In genomic region chr6:156954191-156954590, GRCh38 we compare ENCODE assay signal across 14 cellular contexts.
DNase-seq lines count a peak whose midpoint lies in the region; TF ChIP-seq lines count a peak whose summit lies in the region.
"Had no signal": no experiment of that assay in that cellular context is flagged by ENCODE, and none has a peak within 500 bp of the region (broad histone marks: within the 10 kb centered on the region; RNA-seq: fewer than 3 reads in every experiment).

No MANE protein-coding gene starts in this region.

- CTCF ChIA-PET in MCF 10A (lab: Yijun Ruan, JAX) = interaction anchor here (0.6 to 2.0 kb wide), 10 partner anchors 10 to 1642 kb away, joined by 3 to 7 read pairs (median 4); no protein-coding TSS in a partner anchor

- no peak overlapping the region for H3K14ac ChIP-seq in mesenchymal stem cell (ENCODE audit: low read length in 2 of 2)

- POLR2A ChIA-PET in MCF 10A (lab: Yijun Ruan, JAX) = interaction anchor here (0.6 to 6.7 kb wide), 13 partner anchors 11 to 1052 kb away, joined by 3 to 77 read pairs (median 4); partner anchors contain the start of gene ARID1B

- H3K18ac ChIP-seq in mesenchymal stem cell (ENCODE audit: low read depth in 1 of 2, low read length in 2 of 2) = no peak overlapping the region

- no peaks in the 10 kb centered on the region for H3K36me3 ChIP-seq in breast epithelium
- H3K36me3 ChIP-seq in mesenchymal stem cell (ENCODE audit: control insufficient read depth in 1 of 2, insufficient read depth in 2 of 2, low read depth in 1 of 2, low read length in 2 of 2) = peaks cover 0 to 7% of the 10 kb centered on the region in 2 experiments
- H3K36me3 ChIP-seq in thyroid gland = no peaks in the 10 kb centered on the region
- H3K36me3 ChIP-seq: ascending aorta, Peyer's patch had no signal

- BruUV-seq in MCF 10A (replicated peaks; lab: Mats Ljungman, UMichigan) = no TSS peak

- H3K9me3 ChIP-seq in breast epithelium (no peaks in the 10 kb centered on the region), mesenchymal stem cell (ENCODE audit: control insufficient read depth, low read length) (no peaks in the 10 kb centered on the region), thyroid gland (no peaks in the 10 kb centered on the region)
- H3K9me3 ChIP-seq: ascending aorta, Peyer's patch had no signal

- intact Hi-C loops in MCF 10A (cut with micrococcal nuclease) = loop anchor here (10.0 kb wide), 1 partner anchor 231 kb away; no protein-coding TSS in a partner anchor
- intact Hi-C loops in breast epithelium (cut with DNase I; ENCODE audit: low total_unique reads) = no loop called here
- intact Hi-C loops in thyroid gland (cut with DNase I) = no loop called here

- peak overlapping the region; percentile 93 for H3K27ac Mint-ChIP-seq in MCF 10A (ENCODE audit: low read depth, unreplicated experiment)

- H3K4ac ChIP-seq in mesenchymal stem cell (ENCODE audit: low read depth in 1 of 2, low read length in 2 of 2) = no peak overlapping the region

- H3K27me3 ChIP-seq in breast epithelium (no peaks in the 10 kb centered on the region), mesenchymal stem cell (ENCODE audit: control insufficient read depth in 1 of 2, insufficient read depth in 1 of 2, low read length in 2 of 2) (no peaks in the 10 kb centered on the region), thyroid gland (no peaks in the 10 kb centered on the region)
- H3K27me3 ChIP-seq: ascending aorta, dorsolateral prefrontal cortex, Peyer's patch had no signal

- no peak overlapping the region for H2AFZ ChIP-seq in mesenchymal stem cell (ENCODE audit: low read depth, low read length)

- H4K91ac ChIP-seq in mesenchymal stem cell (ENCODE audit: low read length) = no peak overlapping the region

- no CpG with 5 or more reads among the region's 2 CpGs for WGBS in mesenchymal stem cell
- WGBS in thyroid gland, 2 donors = 78 to 81% methylated on average over 2 of the region's 2 CpGs

- no peak overlapping the region for H2BK15ac ChIP-seq in mesenchymal stem cell (ENCODE audit: low read depth, poor library complexity, severe bottlenecking)

- H3K27me3 Mint-ChIP-seq in MCF 10A (ENCODE audit: insufficient read depth, unreplicated experiment) = no peaks in the 10 kb centered on the region

- no peak overlapping the region for H3K4me2 ChIP-seq in mesenchymal stem cell (ENCODE audit: low read length, poor library complexity, severe bottlenecking)

- no peak overlapping the region for H2BK12ac ChIP-seq in mesenchymal stem cell (ENCODE audit: low read length in 2 of 2)

- no peak overlapping the region for H4K8ac ChIP-seq in mesenchymal stem cell (ENCODE audit: low read length)

- no peak overlapping the region for H3K4me3 Mint-ChIP-seq in MCF 10A (ENCODE audit: unreplicated experiment)

- TF ChIP-seq CTCF in MCF 10A (IDR thresholded peaks at IDR 0.05; ENCODE audit: unreplicated experiment) (no peak), breast epithelium (IDR thresholded peaks at IDR 0.05) (no peak), VCaP (conservative IDR thresholded peaks at IDR 0.05) (no peak), thyroid gland (IDR thresholded peaks at IDR 0.05) (no peak)

- peaks cover 16% of the 10 kb centered on the region for H3K79me1 ChIP-seq in mesenchymal stem cell (replicated peaks; ENCODE audit: low read length, poor library complexity, severe bottlenecking)

- no peak overlapping the region for H2AK5ac ChIP-seq in mesenchymal stem cell (ENCODE audit: low read length, severe bottlenecking)

- H3K4me3 ChIP-seq in breast epithelium = no peak overlapping the region
- H3K4me3 ChIP-seq in mesenchymal stem cell (ENCODE audit: insufficient read depth in 1 of 2, low read depth in 1 of 2, low read length in 2 of 2) = peak overlapping the region in 1 of 2 experiments; percentile 63
- no peak overlapping the region for H3K4me3 ChIP-seq in thyroid gland (replicated peaks in 1 of 3)
- H3K4me3 ChIP-seq: ascending aorta, Peyer's patch had no signal

- H3K27ac ChIP-seq in breast epithelium = no peak overlapping the region
- H3K27ac ChIP-seq in VCaP = peak overlapping the region; percentile 90
- peak overlapping the region; percentile 10 for H3K27ac ChIP-seq in mesenchymal stem cell (ENCODE audit: low read length, poor library complexity, severe bottlenecking)
- H3K27ac ChIP-seq in thyroid gland = peak overlapping the region; percentile 13 to 75 (median 62)
- H3K27ac ChIP-seq: ascending aorta, Peyer's patch had no signal

- no peak for DNase-seq in MCF 10A (ENCODE audit: unreplicated experiment)
- no peak for DNase-seq in breast epithelium (ENCODE audit: low spot score in 2 of 2)
- peak; percentile 42 for DNase-seq in mesenchymal stem cell
- DNase-seq in thyroid gland = no peak
- no peak for DNase-seq in activated CD8-positive, alpha-beta memory T cell treated with anti-CD3 and anti-CD28 coated beads, Interleukin-2, amount 50 U/mL, for 4 hours
- DNase-seq in NCI-H226 = no peak
- DNase-seq in activated gamma-delta T cell (lab: John Stamatoyannopoulos, UW) = no peak
- DNase-seq: activated effector memory CD4-positive, alpha-beta T cell treated with anti-CD3 and anti-CD28 coated beads, Interleukin-2, amount 50 U/mL, for 16 hours; dorsolateral prefrontal cortex; occipital lobe; Peyer's patch; substantia nigra had no signal

- H3K4me1 Mint-ChIP-seq in MCF 10A (ENCODE audit: insufficient read depth, unreplicated experiment) = peaks cover 51% of the 10 kb centered on the region

- H3K9me3 Mint-ChIP-seq in MCF 10A (ENCODE audit: unreplicated experiment) = no peaks in the 10 kb centered on the region

- TF ChIP-seq POLR2A in breast epithelium (IDR thresholded peaks at IDR 0.05) = no peak
- TF ChIP-seq POLR2A in thyroid gland (IDR thresholded peaks at IDR 0.05) = no peak

- peak overlapping the region; percentile 89 for H3K9ac ChIP-seq in mesenchymal stem cell (ENCODE audit: low read length)

- no peak overlapping the region for H3K23ac ChIP-seq in mesenchymal stem cell (ENCODE audit: low read length in 2 of 2)

- H3K4me1 ChIP-seq in breast epithelium = peaks cover 0 to 20% of the 10 kb centered on the region in 2 donors
- peaks cover 15% of the 10 kb centered on the region for H3K4me1 ChIP-seq in mesenchymal stem cell (ENCODE audit: control insufficient read depth, insufficient read depth, low read depth, low read length)
- peaks cover 54 to 79% of the 10 kb centered on the region in 2 donors for H3K4me1 ChIP-seq in thyroid gland

- H3K36me3 Mint-ChIP-seq in MCF 10A (ENCODE audit: insufficient read depth, unreplicated experiment) = peaks cover 4% of the 10 kb centered on the region

- H2BK5ac ChIP-seq in mesenchymal stem cell (ENCODE audit: low read depth, low read length, poor library complexity, severe bottlenecking) = no peak overlapping the region

- H2BK120ac ChIP-seq in mesenchymal stem cell (ENCODE audit: low read depth, low read length) = no peak overlapping the region

Comparison
In these comparisons a context has a peak if more than half of its experiments do, and no peak if none do; other contexts are left out.
1. H3K27ac ChIP-seq: peak in VCaP (single experiment), mesenchymal stem cell (single experiment) and thyroid gland (3 of 3); none in breast epithelium (0 of 2).